22 cellular contexts compared by ENCODE assay signal in the genomic region with DNA sequence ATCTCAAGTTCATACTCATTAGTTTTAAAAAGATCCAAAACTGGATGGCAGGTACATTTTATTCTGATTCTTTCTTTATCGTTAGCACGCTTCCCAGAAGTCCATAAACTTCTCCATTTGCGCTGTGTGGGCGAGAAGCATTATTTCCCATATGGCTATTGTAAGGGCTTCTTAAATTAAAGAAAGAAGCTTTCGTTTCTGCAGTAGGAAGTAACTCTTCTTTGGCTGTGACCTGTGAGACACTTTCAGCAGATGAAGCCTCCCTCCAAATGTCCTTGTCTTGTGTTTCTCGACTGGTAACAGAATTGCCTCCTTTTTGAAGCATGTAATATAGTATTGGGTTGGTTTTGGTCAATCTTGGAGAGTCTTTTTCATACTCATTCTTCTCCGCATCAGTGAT.
"Had no signal": no experiment of that assay in that cellular context is flagged by ENCODE, and none has a peak within 500 bp of the region (broad histone marks: within the 10 kb centered on the region; RNA-seq: fewer than 3 reads in every experiment).

No MANE protein-coding gene starts in this region.

- H3K27ac ChIP-seq: coronary artery, dorsolateral prefrontal cortex, esophagus muscularis mucosa, foreskin keratinocyte, gastroesophageal sphincter, heart left ventricle, hepatocyte, left lung had no signal

- H3K27me3 ChIP-seq: dorsolateral prefrontal cortex, esophagus muscularis mucosa, foreskin keratinocyte, gastroesophageal sphincter, heart left ventricle, hepatocyte, left lung had no signal

- ATAC-seq: foreskin keratinocyte; gastroesophageal sphincter; heart left ventricle; left lung; left ventricle myocardium superior; naive thymus-derived CD4-positive, alpha-beta T cell had no signal

- H3K4me1 ChIP-seq: gastroesophageal sphincter, heart left ventricle, left lung had no signal

- H3K4me3 ChIP-seq: coronary artery, dorsolateral prefrontal cortex, esophagus muscularis mucosa, gastroesophageal sphincter, heart left ventricle, hepatocyte, left lung, lung had no signal

- DNase-seq: dermis blood vessel endothelial cell; dorsolateral prefrontal cortex; effector CD4-positive, alpha-beta T cell; effector memory CD4-positive, alpha-beta T cell; foreskin keratinocyte; heart left ventricle; hypothalamus; immature natural killer cell; islet precursor cell; kidney; kidney glomerular epithelial cell; left lung; left ventricle myocardium superior; mammary epithelial cell; mesendoderm; midbrain; naive thymus-derived CD4-positive, alpha-beta T cell had no signal

- H3K9me3 ChIP-seq: esophagus muscularis mucosa, gastroesophageal sphincter, heart left ventricle, left lung had no signal
